Comparison of ENCODE assay signal across 28 cellular contexts in genomic region chr20:961768-962167, GRCh38. TPM values are rescaled to one million over a fixed set of nuclear protein-coding genes. Genes with fewer than 3 reads are reported as not detected.
DNase-seq lines count a peak whose midpoint lies in the region; ATAC-seq, FAIRE-seq and TF ChIP-seq lines count a peak whose summit lies in the region.
"Had no signal": no experiment of that assay in that cellular context is flagged by ENCODE, and none has a peak within 500 bp of the region (broad histone marks: within the 10 kb centered on the region; RNA-seq: fewer than 3 reads in every experiment).

No MANE protein-coding gene starts in this region.

- H3K4me2 ChIP-seq in GM12878 (ENCODE audit: control insufficient read depth, insufficient read depth): no peak overlapping the region
- H3K4me2 ChIP-seq: A549; BLaER1 treated with 17β-estradiol and CSF1 and Interleukin-3, amounts not matched to agents 10 nM and 100 nM; GM23338 had no signal

- no peak for TF ChIP-seq POLR2A in GM12878 (IDR thresholded peaks at IDR 0.05; ENCODE audit: low read depth, low read length)

- no peak for TF ChIP-seq RAD21 in GM12878 (IDR thresholded peaks at IDR 0.05; ENCODE audit: insufficient read depth, low read depth, low read length)

- no peak overlapping the region for H3K4me3 ChIP-seq in GM12878
- H3K4me3 ChIP-seq: A549; BLaER1 treated with 17β-estradiol and CSF1 and Interleukin-3, amounts not matched to agents 10 nM and 100 nM; GM23338 had no signal

- H3K27ac ChIP-seq in GM12878 (ENCODE audit: control insufficient read depth, insufficient read depth): no peak overlapping the region
- H3K27ac ChIP-seq: A549; BLaER1 treated with 17β-estradiol and CSF1 and Interleukin-3, amounts not matched to agents 10 nM and 100 nM had no signal

- TF ChIP-seq EP300 in GM12878 (IDR thresholded peaks at IDR 0.05; ENCODE audit: borderline replicate concordance in 1 of 2, control insufficient read depth in 1 of 2, low read depth in 2 of 2, low read length in 2 of 2): no peak

- H4K20me1 ChIP-seq in GM12878 (ENCODE audit: control insufficient read depth, insufficient read depth): no peaks in the 10 kb centered on the region
- H4K20me1 ChIP-seq: BLaER1 treated with 17β-estradiol and CSF1 and Interleukin-3, amounts not matched to agents 10 nM and 100 nM had no signal

- H3K4me1 ChIP-seq in GM12878 (ENCODE audit: control insufficient read depth, insufficient read depth, low read length): no peaks in the 10 kb centered on the region
- H3K4me1 ChIP-seq: A549, BE2C had no signal

- in situ Hi-C loops in GM12878 (cut with MboI): no loop called here

- RAD21 ChIA-PET in GM12878 (lab: Charles Lee; ENCODE audit: unreplicated experiment): no interaction called here

- no peaks in the 10 kb centered on the region; a peak in 2 of 4 replicates for H3K27me3 ChIP-seq in GM12878 (replicated peaks in 1 of 2; ENCODE audit: control insufficient read depth in 2 of 2, insufficient read depth in 2 of 2, low read length in 1 of 2)
- H3K27me3 ChIP-seq: BE2C; BLaER1 treated with 17β-estradiol and CSF1 and Interleukin-3, amounts not matched to agents 10 nM and 100 nM had no signal

- no peak overlapping the region for H3K4me3 Mint-ChIP-seq in activated CD8-positive, alpha-beta memory T cell treated with anti-CD3 and anti-CD28 coated beads, Interleukin-2, amount 10 ng/mL, durations not matched to agents 7 days and 5 days
- H3K4me3 Mint-ChIP-seq: CD14-positive monocyte; CD4-positive, alpha-beta memory T cell; GM23338; H9; HFFc6 had no signal

- H3K27ac Mint-ChIP-seq in activated CD8-positive, alpha-beta memory T cell treated with anti-CD3 and anti-CD28 coated beads, Interleukin-2, amount 10 ng/mL, durations not matched to agents 7 days and 5 days: no peak overlapping the region
- H3K27ac Mint-ChIP-seq: GM23338, H9, HFFc6 had no signal

- SMC1A ChIA-PET in GM12878 (lab: Charles Lee; ENCODE audit: uncharacterized antibody, unreplicated experiment): interaction anchor here (0.6 kb wide), 1 partner anchor 144 kb away, joined by 3 read pairs; no protein-coding TSS in a partner anchor

- no peaks in the 10 kb centered on the region for H3K4me1 Mint-ChIP-seq in activated CD8-positive, alpha-beta memory T cell treated with anti-CD3 and anti-CD28 coated beads, Interleukin-2, amount 10 ng/mL, durations not matched to agents 7 days and 5 days
- H3K4me1 Mint-ChIP-seq: CD14-positive monocyte; CD4-positive, alpha-beta memory T cell had no signal

- no peak overlapping the region for H2AFZ ChIP-seq in GM12878 (ENCODE audit: control insufficient read depth, low read depth, low read length)
- H2AFZ ChIP-seq: GM23338 had no signal

- H3K9ac ChIP-seq in GM12878 (ENCODE audit: control insufficient read depth, insufficient read depth, low read length): no peak overlapping the region
- H3K9ac ChIP-seq: BLaER1 treated with 17β-estradiol and CSF1 and Interleukin-3, amounts not matched to agents 10 nM and 100 nM had no signal

- 39% methylated on average over 2 of the region's 2 CpGs for WGBS in GM12878 (ENCODE audit: insufficient coverage, insufficient replicate concordance, low lambda C conversion rate, missing lambda C conversion rate)

- H3K9me3 ChIP-seq in GM12878 (replicated peaks; ENCODE audit: control insufficient read depth, insufficient read depth, low read length): no peaks in the 10 kb centered on the region
- H3K9me3 ChIP-seq: A549; BE2C; BLaER1 treated with 17β-estradiol and CSF1 and Interleukin-3, amounts not matched to agents 10 nM and 100 nM had no signal

- H3K9me3 Mint-ChIP-seq in activated CD8-positive, alpha-beta memory T cell treated with anti-CD3 and anti-CD28 coated beads, Interleukin-2, amount 10 ng/mL, durations not matched to agents 7 days and 5 days (ENCODE audit: low read depth): no peaks in the 10 kb centered on the region
- H3K9me3 Mint-ChIP-seq: CD14-positive monocyte; CD4-positive, alpha-beta memory T cell; GM23338; H9; HFFc6 had no signal

- BruUV-seq in GM12878 (replicated peaks; lab: Mats Ljungman, UMichigan): no TSS peak

- no peaks in the 10 kb centered on the region for H3K79me2 ChIP-seq in GM12878 (ENCODE audit: control insufficient read depth, insufficient read depth, low read length)

- no peaks in the 10 kb centered on the region for H3K36me3 ChIP-seq in GM12878 (ENCODE audit: control insufficient read depth in 2 of 2, insufficient read depth in 2 of 2, low read length in 1 of 2)
- H3K36me3 ChIP-seq: BE2C; BLaER1 treated with 17β-estradiol and CSF1 and Interleukin-3, amounts not matched to agents 10 nM and 100 nM had no signal

- intact Hi-C loops in GM12878 (cut with micrococcal nuclease; ENCODE audit: unreplicated experiment): no loop called here

- TF ChIP-seq CTCF in GM12878 (IDR thresholded peaks at IDR 0.05 in 2 of 3, conservative IDR thresholded peaks at IDR 0.05 in 1 of 3; ENCODE audit: control insufficient read depth in 2 of 3, extremely low read depth in 1 of 3, insufficient read depth in 1 of 3, low read depth in 3 of 3, low read length in 3 of 3): no peak

- FAIRE-seq in HTR-8/SVneo (lab: Jason Lieb, UNC): peak; percentile 42
- no peak for FAIRE-seq in GM12878 (lab: Jason Lieb, UNC)
- FAIRE-seq: A549, GM12892 had no signal

- H3K27me3 Mint-ChIP-seq in activated CD8-positive, alpha-beta memory T cell treated with anti-CD3 and anti-CD28 coated beads, Interleukin-2, amount 10 ng/mL, durations not matched to agents 7 days and 5 days: peaks cover 15% of the 10 kb centered on the region

- CTCF ChIA-PET in activated CD8-positive, alpha-beta memory T cell treated with anti-CD3 and anti-CD28 coated beads, Interleukin-2, amount 10 ng/mL, durations not matched to agents 7 days and 5 days (lab: Charles Lee): interaction anchor here (1.2 to 2.0 kb wide), 2 partner anchors 144 to 146 kb away, joined by 4 to 5 read pairs; no protein-coding TSS in a partner anchor
- CTCF ChIA-PET in GM12878 (lab: Yijun Ruan, JAX): no interaction called here

- DNase-seq in activated CD8-positive, alpha-beta memory T cell treated with anti-CD3 and anti-CD28 coated beads, Interleukin-2, amount 10 ng/mL, durations not matched to agents 7 days and 5 days: no peak
- no peak for DNase-seq in activated CD8-positive, alpha-beta memory T cell treated with anti-CD3 and anti-CD28 coated beads, Interleukin-2, amount 50 U/mL, for 4 hours
- DNase-seq in HTR-8/SVneo (ENCODE audit: insufficient read length, low spot score): no peak
- no peak for DNase-seq in GM12878 (ENCODE audit: low read depth, low spot score)
- DNase-seq in CD1c-positive myeloid dendritic cell (ENCODE audit: extremely low spot score): no peak
- no peak for DNase-seq in activated CD4-positive, CD25-positive, alpha-beta regulatory T cell treated with anti-CD3 and anti-CD28 coated beads, Interleukin-2, amount 50 U/mL, for 72 hours
- DNase-seq: 8988T; ACHN; AML-193; BE2C; Calu3; CD4-positive, alpha-beta memory T cell; COR-L47; DMS53; DMS79 treated with DMSO at 0.1 percent for 48 hours; GF-D8; H9; HFFc6 had no signal

- no peaks in the 10 kb centered on the region for H3K36me3 Mint-ChIP-seq in activated CD8-positive, alpha-beta memory T cell treated with anti-CD3 and anti-CD28 coated beads, Interleukin-2, amount 10 ng/mL, durations not matched to agents 7 days and 5 days
- H3K36me3 Mint-ChIP-seq: CD14-positive monocyte; CD4-positive, alpha-beta memory T cell had no signal

- peak; percentile 23 for ATAC-seq in activated CD8-positive, alpha-beta memory T cell treated with anti-CD3 and anti-CD28 coated beads, Interleukin-2, amount 10 ng/mL, durations not matched to agents 7 days and 5 days
- ATAC-seq in GM12878 (no peak), GM21825 (IDR thresholded peaks at IDR 0.05; ENCODE audit: unreplicated experiment) (no peak)
- ATAC-seq: A549, GM23338, HCT116 had no signal

- POLR2A ChIA-PET in GM12878 (lab: Charles Lee): no interaction called here

RNA-seq across cellular contexts. Expression of gene RSPO4, which starts 40.3 kb away (rescaled TPM):
- total RNA-seq in activated CD8-positive, alpha-beta memory T cell treated with anti-CD3 and anti-CD28 coated beads, Interleukin-2, amount 10 ng/mL, durations not matched to agents 7 days and 5 days: not detected
- not detected in 2 replicates for total RNA-seq in GM12878 (2013; cell fraction: nucleolus; rRNA removed)
- total RNA-seq in GM12878 (2014; rRNA removed): not detected in 2 replicates
- not detected in 2 replicates for total RNA-seq in GM12878 (2014; rRNA removed; fragmentation: Illumina TruSeq; extraction: Trizol)
- total RNA-seq in GM12878 (2021): not detected in 2 replicates
- not detected for polyA plus RNA-seq in GM12878 (2011; ENCODE audit: low read depth)
- polyA plus RNA-seq in GM12878 (2011; rRNA removed): not detected in 2 replicates
- polyA plus RNA-seq in GM12878 (2011; cell fraction: cytosol; rRNA removed): not detected in 2 replicates
- 0.07 TPM in 1 of 2 replicates, not detected in the other for polyA plus RNA-seq in GM12878 (2011; cell fraction: nucleus; rRNA removed)
- polyA plus RNA-seq in GM12878 (2012): not detected in 2 replicates
- polyA plus RNA-seq in GM12878 (2014; fragmentation: Illumina TruSeq; extraction: Trizol): not detected in 2 replicates
- not detected for polyA plus RNA-seq in GM12878 (2014; fragmentation: Nextera tagmentation; extraction: Ambion mirVana)
- polyA plus RNA-seq in GM12878 (2014; rRNA removed): 0.06 and 0.08 TPM in 2 replicates
- not detected for polyA plus RNA-seq in GM12878 (2016; fragmentation: Nextera tagmentation; extraction: Ambion mirVana)
- not detected in 2 replicates for polyA minus RNA-seq in GM12878 (2011; rRNA and poly(A)+ RNA removed)
- polyA minus RNA-seq in GM12878 (2011; cell fraction: cytosol; rRNA and poly(A)+ RNA removed): not detected in 2 replicates
- polyA minus RNA-seq in GM12878 (2011; cell fraction: nucleus; rRNA and poly(A)+ RNA removed): not detected in 2 replicates
- total RNA-seq: Calu3, Daoy, G401, H4, HFFc6 had no signal
- polyA plus RNA-seq: A549; CD14-positive monocyte; CD4-positive, alpha-beta memory T cell had no signal

RNA-seq across cellular contexts. Expression of gene ANGPT4, which starts 45.6 kb away (rescaled TPM):
- total RNA-seq in activated CD8-positive, alpha-beta memory T cell treated with anti-CD3 and anti-CD28 coated beads, Interleukin-2, amount 10 ng/mL, durations not matched to agents 7 days and 5 days: not detected
- total RNA-seq in GM12878 (2013; cell fraction: nucleolus; rRNA removed): not detected in 2 replicates
- total RNA-seq in GM12878 (2014; rRNA removed): 0.05 TPM in 1 of 2 replicates, not detected in the other
- not detected in 2 replicates for total RNA-seq in GM12878 (2014; rRNA removed; fragmentation: Illumina TruSeq; extraction: Trizol)
- not detected in 2 replicates for total RNA-seq in GM12878 (2021)
- not detected for polyA plus RNA-seq in GM12878 (2011; ENCODE audit: low read depth)
- 0.10 and 0.16 TPM in 2 replicates for polyA plus RNA-seq in GM12878 (2011; rRNA removed)
- polyA plus RNA-seq in GM12878 (2011; cell fraction: cytosol; rRNA removed): 0.13 and 0.15 TPM in 2 replicates
- 0.18 and 0.28 TPM in 2 replicates for polyA plus RNA-seq in GM12878 (2011; cell fraction: nucleus; rRNA removed)
- polyA plus RNA-seq in GM12878 (2012): not detected in 2 replicates
- 0.01 TPM in 1 of 2 replicates, not detected in the other for polyA plus RNA-seq in GM12878 (2014; fragmentation: Illumina TruSeq; extraction: Trizol)
- not detected for polyA plus RNA-seq in GM12878 (2014; fragmentation: Nextera tagmentation; extraction: Ambion mirVana)
- not detected in 2 replicates for polyA plus RNA-seq in GM12878 (2014; rRNA removed)
- not detected for polyA plus RNA-seq in GM12878 (2016; fragmentation: Nextera tagmentation; extraction: Ambion mirVana)
- 0.15 and 0.41 TPM in 2 replicates for polyA minus RNA-seq in GM12878 (2011; rRNA and poly(A)+ RNA removed)
- polyA minus RNA-seq in GM12878 (2011; cell fraction: cytosol; rRNA and poly(A)+ RNA removed): not detected in 2 replicates
- polyA minus RNA-seq in GM12878 (2011; cell fraction: nucleus; rRNA and poly(A)+ RNA removed): 0.12 TPM in 1 of 2 replicates, not detected in the other
- total RNA-seq: Calu3; CD4-positive, alpha-beta memory T cell; G401; HFFc6 had no signal
- polyA plus RNA-seq: CD4-positive, alpha-beta memory T cell; GM23338 had no signal
